Comparison of ENCODE assay signal across 8 cellular contexts in the genomic region with DNA sequence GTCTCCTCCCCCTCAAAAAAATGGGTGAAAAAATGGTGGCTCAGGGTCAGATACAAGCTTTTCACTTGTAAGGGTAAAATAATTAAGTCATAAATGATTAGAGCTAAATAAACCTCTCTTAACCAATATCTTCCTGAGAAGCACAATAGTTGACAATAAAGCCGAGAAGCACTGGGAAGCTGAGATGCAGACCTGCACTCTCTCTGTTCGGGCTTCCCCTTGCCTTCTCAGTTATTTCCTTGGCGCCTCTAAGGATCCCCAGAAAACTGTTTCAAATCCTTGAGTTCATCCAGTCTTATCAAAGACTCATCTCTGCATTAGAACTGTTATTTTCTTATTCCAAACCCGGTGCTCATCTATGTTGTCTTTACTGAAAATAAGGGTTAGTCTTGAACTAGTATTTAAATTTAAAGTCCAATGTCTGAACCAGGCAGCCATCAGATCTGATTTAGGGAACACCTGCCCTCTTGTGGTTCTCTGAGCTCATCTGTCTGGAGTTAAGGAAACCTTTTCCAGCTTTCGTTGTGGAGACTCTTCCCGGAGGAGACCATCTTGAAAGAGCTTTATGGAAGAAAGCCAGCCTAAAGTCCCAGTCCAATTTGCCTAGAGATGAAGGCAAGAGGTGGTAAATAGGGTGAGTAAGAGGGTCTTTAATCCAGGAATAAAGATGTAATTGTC.
DNase-seq lines count a peak whose midpoint lies in the region; ATAC-seq and TF ChIP-seq lines count a peak whose summit lies in the region.

No MANE protein-coding gene starts in this region.

- no peak overlapping the region for H3K9ac ChIP-seq in OCI-LY3 (ENCODE audit: low read length)

- H3K79me2 ChIP-seq in OCI-LY3 (ENCODE audit: low read length), result no peaks in the 10 kb centered on the region
- H3K79me2 ChIP-seq in hepatocyte, result no peaks in the 10 kb centered on the region

- peak; percentile 7 for DNase-seq in SKM-1 (lab: John Stamatoyannopoulos, UW; ENCODE audit: unreplicated experiment)
- no peak for DNase-seq in SKM-1 treated with dmso at 0.1 percent for 144 hours (lab: John Stamatoyannopoulos, UW; ENCODE audit: unreplicated experiment)
- peak; percentile 81 for DNase-seq in hepatocyte (ENCODE audit: low spot score)
- peak in 1 of 2 donors; percentile 61 for DNase-seq in tibial nerve (ENCODE audit: low spot score in 2 of 2)
- DNase-seq in activated T-cell treated with anti-CD3 and anti-CD28 coated beads, Interleukin-2, amount 50 U/mL, for 48 hours, result no peak
- DNase-seq in epidermal melanocyte (ENCODE audit: insufficient read length, low spot score), result no peak

- H3K36me3 ChIP-seq in OCI-LY3 (replicated peaks; ENCODE audit: low read depth, low read length) (no peaks in the 10 kb centered on the region), hepatocyte (replicated peaks; ENCODE audit: insufficient read depth, low read depth) (no peaks in the 10 kb centered on the region), tibial nerve (no peaks in the 10 kb centered on the region)

- H3K9me3 ChIP-seq in OCI-LY3 (ENCODE audit: insufficient read depth, low read length) (no peaks in the 10 kb centered on the region), hepatocyte (ENCODE audit: low read depth) (no peaks in the 10 kb centered on the region), tibial nerve (no peaks in the 10 kb centered on the region)

- H3K27me3 ChIP-seq in OCI-LY3 (ENCODE audit: low read depth, low read length) (no peaks in the 10 kb centered on the region), hepatocyte (no peaks in the 10 kb centered on the region), tibial nerve (no peaks in the 10 kb centered on the region)

- TF ChIP-seq CTCF in OCI-LY3 (IDR thresholded peaks at IDR 0.05; ENCODE audit: low read depth, low read length), result peak; percentile 25; the same call in 1 of the 2 replicates
- peak; percentile 78 for TF ChIP-seq CTCF in hepatocyte (IDR thresholded peaks at IDR 0.05; ENCODE audit: poor library complexity)
- TF ChIP-seq CTCF in tibial nerve (IDR thresholded peaks at IDR 0.05), result peak in 3 of 5 experiments; percentile 13 to 67 (median 48)

- H3K36me3 Mint-ChIP-seq in stimulated activated memory B cell treated with anti-CD40 and anti-IgM and Interleukin-4, amounts not matched to agents 10 μg/mL and 1 μg/mL and 100 μg/mL, for 72 hours, result no peaks in the 10 kb centered on the region

- no peak overlapping the region for H3K27ac Mint-ChIP-seq in stimulated activated memory B cell treated with anti-CD40 and anti-IgM and Interleukin-4, amounts not matched to agents 10 μg/mL and 1 μg/mL and 100 μg/mL, for 72 hours

- H3K27me3 Mint-ChIP-seq in stimulated activated memory B cell treated with anti-CD40 and anti-IgM and Interleukin-4, amounts not matched to agents 10 μg/mL and 1 μg/mL and 100 μg/mL, for 72 hours, result peaks cover 8% of the 10 kb centered on the region

- ATAC-seq in stimulated activated memory B cell treated with anti-CD40 and anti-IgM and Interleukin-4, amounts not matched to agents 10 μg/mL and 1 μg/mL and 100 μg/mL, for 72 hours, result no peak

- TF ChIP-seq EP300 in tibial nerve (IDR thresholded peaks at IDR 0.05), result no peak

- H3K4me1 ChIP-seq in OCI-LY3 (ENCODE audit: low read length), result no peaks in the 10 kb centered on the region
- no peaks in the 10 kb centered on the region for H3K4me1 ChIP-seq in hepatocyte (ENCODE audit: insufficient read depth)
- peaks cover 0 to 3% (median 0%) of the 10 kb centered on the region in 4 donors for H3K4me1 ChIP-seq in tibial nerve

- H3K9me3 Mint-ChIP-seq in stimulated activated memory B cell treated with anti-CD40 and anti-IgM and Interleukin-4, amounts not matched to agents 10 μg/mL and 1 μg/mL and 100 μg/mL, for 72 hours, result no peaks in the 10 kb centered on the region

- H2AFZ ChIP-seq in OCI-LY3 (ENCODE audit: low read depth, low read length) (no peak overlapping the region), hepatocyte (no peak overlapping the region)

- H4K20me1 ChIP-seq in OCI-LY3 (ENCODE audit: insufficient read depth, low read length), result no peaks in the 10 kb centered on the region
- H4K20me1 ChIP-seq in hepatocyte (ENCODE audit: insufficient read depth, poor library complexity, severe bottlenecking), result no peaks in the 10 kb centered on the region

- TF ChIP-seq POLR2A in tibial nerve (IDR thresholded peaks at IDR 0.05), result no peak

- no peak overlapping the region for H3K4me2 ChIP-seq in OCI-LY3 (ENCODE audit: low read length)
- no peak overlapping the region for H3K4me2 ChIP-seq in hepatocyte

- no peak overlapping the region for H3K4me3 Mint-ChIP-seq in stimulated activated memory B cell treated with anti-CD40 and anti-IgM and Interleukin-4, amounts not matched to agents 10 μg/mL and 1 μg/mL and 100 μg/mL, for 72 hours

- H3K27ac ChIP-seq in OCI-LY3 (ENCODE audit: low read length), result no peak overlapping the region
- no peak overlapping the region for H3K27ac ChIP-seq in hepatocyte
- no peak overlapping the region for H3K27ac ChIP-seq in tibial nerve

- 45% methylated on average over 6 of the region's 6 CpGs for WGBS in hepatocyte (ENCODE audit: low lambda C conversion rate, missing lambda C conversion rate)
- WGBS in tibial nerve, 2 donors, result 58 to 62% methylated on average over 6 of the region's 6 CpGs

- H3K9me2 ChIP-seq in hepatocyte (replicated peaks; ENCODE audit: insufficient read depth), result no peaks in the 10 kb centered on the region

- H3K4me3 ChIP-seq in OCI-LY3 (ENCODE audit: low read length) (no peak overlapping the region), hepatocyte (no peak overlapping the region), tibial nerve (no peak overlapping the region)

- no peaks in the 10 kb centered on the region for H3K4me1 Mint-ChIP-seq in stimulated activated memory B cell treated with anti-CD40 and anti-IgM and Interleukin-4, amounts not matched to agents 10 μg/mL and 1 μg/mL and 100 μg/mL, for 72 hours

Comparison
In these comparisons a context has a peak if more than half of its experiments do, and no peak if none do; other contexts are left out.
1. DNase-seq: peak in SKM-1 (single experiment) and hepatocyte (single experiment); none in SKM-1 treated with dmso at 0.1 percent for 144 hours (single experiment), activated T-cell treated with anti-CD3 and anti-CD28 coated beads, Interleukin-2, amount 50 U/mL, for 48 hours (0 of 2) and epidermal melanocyte (single experiment).
2. CTCF ChIP-seq: peak in every context shown above with its lines; median percentile 78 in hepatocyte; 48 in tibial nerve; 25 in OCI-LY3.